11 cellular contexts compared by ENCODE assay signal in the genomic region with DNA sequence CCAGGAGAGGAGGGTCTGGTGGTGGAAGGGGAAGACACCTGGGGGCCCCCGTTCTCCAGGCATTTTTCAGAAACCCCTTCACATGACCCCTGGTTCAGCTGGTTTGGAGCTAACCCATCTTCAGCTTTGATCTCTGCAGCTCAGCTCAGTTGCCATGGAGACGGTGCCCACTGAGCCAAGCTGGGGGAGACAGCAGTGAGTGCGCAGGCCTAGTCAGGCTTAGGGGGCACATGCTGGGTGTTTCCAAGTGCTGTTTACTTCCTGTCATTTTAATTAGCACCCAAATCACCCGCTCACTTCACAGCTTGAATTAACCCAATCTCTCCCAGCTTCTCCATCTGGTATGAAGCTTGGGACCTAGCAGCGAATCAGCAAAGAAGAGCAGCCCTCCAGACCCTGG. TPM values are rescaled to one million over a fixed set of nuclear protein-coding genes. Genes with fewer than 3 reads are reported as not detected.
DNase-seq lines count a peak whose midpoint lies in the region; ATAC-seq and TF ChIP-seq lines count a peak whose summit lies in the region.
"Had no signal": no experiment of that assay in that cellular context is flagged by ENCODE, and none has a peak within 500 bp of the region (broad histone marks: within the 10 kb centered on the region; RNA-seq: fewer than 3 reads in every experiment).

No MANE protein-coding gene starts in this region.

- H3K27me3 Mint-ChIP-seq in progenitor cell of endocrine pancreas = no peaks in the 10 kb centered on the region

- no peaks in the 10 kb centered on the region for H3K9me3 Mint-ChIP-seq in progenitor cell of endocrine pancreas (ENCODE audit: low read depth)

- no peak for TF ChIP-seq CTCF in progenitor cell of endocrine pancreas (IDR thresholded peaks at IDR 0.05; ENCODE audit: unreplicated experiment)
- no peak for TF ChIP-seq CTCF in prostate gland (IDR thresholded peaks at IDR 0.05)

- intact Hi-C loops in left ventricle myocardium superior (cut with micrococcal nuclease) = no loop called here
- intact Hi-C loops in prostate gland (cut with DNase I) = no loop called here

- no peaks in the 10 kb centered on the region for H3K27me3 ChIP-seq in layer of hippocampus (ENCODE audit: control insufficient read depth, insufficient read depth, low read length)
- H3K27me3 ChIP-seq in prostate gland (replicated peaks; ENCODE audit: insufficient read depth) = no peaks in the 10 kb centered on the region
- H3K27me3 ChIP-seq: gastrocnemius medialis had no signal

- WGBS in prostate gland = 79% methylated on average over 5 of the region's 5 CpGs

- DNase-seq in activated CD8-positive, alpha-beta memory T cell treated with anti-CD3 and anti-CD28 coated beads for 1 hour (ENCODE audit: extremely low read depth in 1 of 2, low read depth in 1 of 2) = peak; percentile 59 to 82
- no peak for DNase-seq in activated CD8-positive, alpha-beta memory T cell treated with anti-CD3 and anti-CD28 coated beads, Interleukin-2, amount 50 U/mL, for 48 hours
- peak; percentile 49 for DNase-seq in activated T-cell treated with anti-CD3 and anti-CD28 coated beads for 24 hours (ENCODE audit: low read depth)
- DNase-seq in left ventricle myocardium superior = no peak
- DNase-seq in progenitor cell of endocrine pancreas (ENCODE audit: low spot score, unreplicated experiment) = no peak
- no peak for DNase-seq in prostate gland (ENCODE audit: low spot score)
- DNase-seq: gastrocnemius medialis had no signal

- no peak for ATAC-seq in left ventricle myocardium superior
- ATAC-seq: gastrocnemius medialis had no signal

- no peaks in the 10 kb centered on the region for H3K9me3 ChIP-seq in prostate gland
- H3K9me3 ChIP-seq: gastrocnemius medialis had no signal

- H3K4me1 ChIP-seq in prostate gland (replicated peaks) = no peaks in the 10 kb centered on the region
- H3K4me1 ChIP-seq: gastrocnemius medialis had no signal

- peaks cover 5% of the 10 kb centered on the region for H3K4me1 Mint-ChIP-seq in progenitor cell of endocrine pancreas (ENCODE audit: low read depth)

- H3K27ac ChIP-seq in layer of hippocampus (ENCODE audit: low read depth, low read length) = peak overlapping the region; percentile 63
- peak overlapping the region; percentile 75 for H3K27ac ChIP-seq in temporal lobe (ENCODE audit: low read depth, low read length)
- no peak overlapping the region for H3K27ac ChIP-seq in prostate gland
- H3K27ac ChIP-seq: gastrocnemius medialis, KMS-11 had no signal

- H3K36me3 Mint-ChIP-seq in progenitor cell of endocrine pancreas (ENCODE audit: insufficient read depth) = peaks cover 5% of the 10 kb centered on the region
- H3K36me3 Mint-ChIP-seq: CD14-positive monocyte had no signal

- H3K4me3 ChIP-seq in prostate gland = no peak overlapping the region
- H3K4me3 ChIP-seq: gastrocnemius medialis had no signal

- no peak overlapping the region for H3K27ac Mint-ChIP-seq in progenitor cell of endocrine pancreas

- no peak overlapping the region for H3K4me3 Mint-ChIP-seq in progenitor cell of endocrine pancreas (ENCODE audit: low read depth)
- H3K4me3 Mint-ChIP-seq: CD14-positive monocyte had no signal

- H3K36me3 ChIP-seq in prostate gland = no peaks in the 10 kb centered on the region
- H3K36me3 ChIP-seq: gastrocnemius medialis had no signal

- no peak for TF ChIP-seq POLR2A in prostate gland (IDR thresholded peaks at IDR 0.05)

RNA-seq across cellular contexts. Expression of a gene that starts 9.0 kb away (rescaled TPM):
- total RNA-seq in temporal lobe (25.8 TPM), left ventricle myocardium superior (12.7 TPM), progenitor cell of endocrine pancreas (47.7 and 49.1 TPM in 2 replicates), prostate gland (100 to 1,000 TPM in 1 of 2 donors, 1 to 10 TPM in 1; 5.1 to 163 TPM)

Comparison
In these comparisons a context has a peak if more than half of its experiments do, and no peak if none do; other contexts are left out.
1. DNase-seq: peak in activated CD8-positive, alpha-beta memory T cell treated with anti-CD3 and anti-CD28 coated beads for 1 hour (2 of 2) and activated T-cell treated with anti-CD3 and anti-CD28 coated beads for 24 hours (single experiment); none in activated CD8-positive, alpha-beta memory T cell treated with anti-CD3 and anti-CD28 coated beads, Interleukin-2, amount 50 U/mL, for 48 hours (single experiment), left ventricle myocardium superior (single experiment), progenitor cell of endocrine pancreas (single experiment) and prostate gland (single experiment).
2. H3K27ac ChIP-seq: peak in layer of hippocampus (single experiment) and temporal lobe (single experiment); none in prostate gland (0 of 2).